ENCODE assay signal across 11 cellular contexts in genomic region chr17:49585422-49586027, GRCh38. TPM values are rescaled to one million over a fixed set of nuclear protein-coding genes. Genes with fewer than 3 reads are reported as not detected.
DNase-seq lines count a peak whose midpoint lies in the region; ATAC-seq and TF ChIP-seq lines count a peak whose summit lies in the region.
"Had no signal": no experiment of that assay in that cellular context is flagged by ENCODE, and none has a peak within 500 bp of the region (broad histone marks: within the 10 kb centered on the region; RNA-seq: fewer than 3 reads in every experiment).

No MANE protein-coding gene starts in this region.

- no peaks in the 10 kb centered on the region for H3K27me3 Mint-ChIP-seq in nephron progenitor cell (ENCODE audit: low read depth, poor library complexity)

- H3K9me3 Mint-ChIP-seq in nephron progenitor cell: no peaks in the 10 kb centered on the region

- peaks cover 17% of the 10 kb centered on the region for H3K9me1 ChIP-seq in IMR-90 (ENCODE audit: insufficient read depth, low read length)

- POLR2A ChIA-PET in IMR-90 (lab: Charles Lee; ENCODE audit: unreplicated experiment): no interaction called here

- TF ChIP-seq RAD21 in IMR-90 (IDR thresholded peaks at IDR 0.05; ENCODE audit: low read length): no peak

- H3K4ac ChIP-seq in IMR-90 (ENCODE audit: low read depth, low read length): no peak overlapping the region

- H3K4me1 Mint-ChIP-seq in nephron progenitor cell: peaks cover 7% of the 10 kb centered on the region

- H4K91ac ChIP-seq in IMR-90 (ENCODE audit: insufficient read depth, low read depth, low read length): no peak overlapping the region

- H2AFZ ChIP-seq in IMR-90 (replicated peaks; ENCODE audit: low read length, poor library complexity): no peak overlapping the region

- CTCF ChIA-PET in IMR-90 (lab: Yijun Ruan, JAX): no interaction called here

- BruUV-seq in IMR-90 (replicated peaks; lab: Mats Ljungman, UMichigan): no TSS peak

- intact Hi-C loops in IMR-90 (cut with micrococcal nuclease): no loop called here

- H3K14ac ChIP-seq in IMR-90 (replicated peaks; ENCODE audit: low read depth, low read length): no peak overlapping the region

- H3K23ac ChIP-seq in IMR-90 (ENCODE audit: low read depth, low read length): no peak overlapping the region

- no peak overlapping the region for H2BK15ac ChIP-seq in IMR-90 (ENCODE audit: low read depth, low read length)

- H2BK20ac ChIP-seq in IMR-90 (ENCODE audit: low read depth, low read length): no peak overlapping the region

- ATAC-seq in IMR-90 (ENCODE audit: low read depth) (peak; percentile 24; the same call in 1 of the 2 replicates), HG02840 (IDR thresholded peaks at IDR 0.05; ENCODE audit: low FRiP score, unreplicated experiment) (no peak), HG02678 (IDR thresholded peaks at IDR 0.05; ENCODE audit: unreplicated experiment) (no peak)

- no peak overlapping the region for H3K4me3 Mint-ChIP-seq in nephron progenitor cell

- no peak overlapping the region for H3K27ac ChIP-seq in IMR-90 (ENCODE audit: insufficient read depth, low read length)
- H3K27ac ChIP-seq: colonic mucosa, skin epidermis had no signal

- TF ChIP-seq POLR2A in IMR-90 (IDR thresholded peaks at IDR 0.05; ENCODE audit: low read depth, low read length): no peak

- H4K5ac ChIP-seq in IMR-90 (ENCODE audit: low read depth, low read length): no peak overlapping the region

- TF ChIP-seq CTCF in IMR-90 (conservative IDR thresholded peaks at IDR 0.05; ENCODE audit: low read depth, low read length): peak; percentile 13; the same call in 1 of the 2 replicates
- peak; percentile 34 for TF ChIP-seq CTCF in cardiac fibroblast (IDR thresholded peaks at IDR 0.05; ENCODE audit: low read depth, low read length)
- TF ChIP-seq CTCF in nephron progenitor cell (IDR thresholded peaks at IDR 0.05): peak; percentile 32

- H3K36me3 Mint-ChIP-seq in nephron progenitor cell (ENCODE audit: low read depth): no peaks in the 10 kb centered on the region

- in situ Hi-C loops in IMR-90 (cut with MboI; ENCODE audit: low sequenced_read_pairs): no loop called here

- H2AK9ac ChIP-seq in IMR-90 (replicated peaks; ENCODE audit: low read depth, low read length, poor library complexity): no peak overlapping the region

- dilution Hi-C loops in IMR-90 (cut with HindIII; ENCODE audit: low sequenced_read_pairs, unreplicated experiment): no loop called here

- H3K27me3 ChIP-seq in IMR-90 (ENCODE audit: control insufficient read depth, insufficient read depth, low read length): no peaks in the 10 kb centered on the region
- H3K27me3 ChIP-seq: colonic mucosa had no signal

- H3K9me3 ChIP-seq in IMR-90 (ENCODE audit: control insufficient read depth, insufficient read depth, low read length): no peaks in the 10 kb centered on the region
- H3K9me3 ChIP-seq: colonic mucosa had no signal

- no peak overlapping the region for H2BK120ac ChIP-seq in IMR-90 (ENCODE audit: low read depth, low read length)

- H3K18ac ChIP-seq in IMR-90 (ENCODE audit: low read depth, low read length): no peak overlapping the region

- no peak overlapping the region for H2AK5ac ChIP-seq in IMR-90 (ENCODE audit: low read depth, low read length)

- 0% methylated on average over 1 of the region's 3 CpGs; no CpG with 5 or more reads in 1 of the 2 experiments for WGBS in IMR-90 (ENCODE audit: extremely low coverage in 2 of 2, insufficient read length in 1 of 2), 2 experiments

- no peak overlapping the region for H3K9ac ChIP-seq in IMR-90 (ENCODE audit: low read depth, low read length)

- H3K4me3 ChIP-seq in IMR-90 (ENCODE audit: insufficient read depth, low read depth, low read length) (no peak overlapping the region), cardiac fibroblast (replicated peaks in 1 of 2; ENCODE audit: low read depth in 2 of 2, low read length in 2 of 2) (no peak overlapping the region)
- H3K4me3 ChIP-seq: colonic mucosa, skin epidermis had no signal

- H3K4me1 ChIP-seq in IMR-90 (ENCODE audit: control insufficient read depth, insufficient read depth, low read length): peaks cover 12% of the 10 kb centered on the region
- H3K4me1 ChIP-seq: colonic mucosa had no signal

- no peak overlapping the region for H4K8ac ChIP-seq in IMR-90 (ENCODE audit: low read depth in 2 of 2, low read length in 2 of 2)

- H3K56ac ChIP-seq in IMR-90 (ENCODE audit: extremely low read depth, insufficient read depth, low read length): no peak overlapping the region

- H3K79me1 ChIP-seq in IMR-90 (ENCODE audit: low read depth in 1 of 2, low read length in 2 of 2): no peaks in the 10 kb centered on the region

- DNase-seq in ELR (ENCODE audit: low read depth): peak; percentile 62
- DNase-seq in IMR-90: no peak
- DNase-seq in cardiac fibroblast (ENCODE audit: low read depth in 2 of 2): peak; percentile 19 to 20
- DNase-seq in nephron progenitor cell: no peak
- no peak for DNase-seq in NCI-H187 treated with DMSO at 0.1 percent for 48 hours (lab: John Stamatoyannopoulos, UW)
- no peak for DNase-seq in NCI-H146 treated with DMSO at 0.1 percent for 48 hours (lab: John Stamatoyannopoulos, UW; ENCODE audit: unreplicated experiment)
- DNase-seq: colonic mucosa, NCI-H1105 had no signal

- H4K20me1 ChIP-seq in IMR-90 (ENCODE audit: insufficient read depth, low read length): peaks cover 5% of the 10 kb centered on the region

- no peaks in the 10 kb centered on the region for H3K36me3 ChIP-seq in IMR-90 (ENCODE audit: control insufficient read depth, insufficient read depth, low read length)
- H3K36me3 ChIP-seq: colonic mucosa had no signal

- no peak overlapping the region for H3K4me2 ChIP-seq in IMR-90 (ENCODE audit: low read depth, low read length)

- H2BK5ac ChIP-seq in IMR-90 (ENCODE audit: low read depth, low read length, poor library complexity, severe bottlenecking): no peak overlapping the region

- H3K27ac Mint-ChIP-seq in nephron progenitor cell: no peak overlapping the region

TF ChIP-seq in IMR-90, 13 proteins besides CTCF, POLR2A, EP300 and RAD21:
- TF ChIP-seq MAFK (IDR thresholded peaks at IDR 0.05; ENCODE audit: low read depth, low read length) (no peak), MXI1 (IDR thresholded peaks at IDR 0.05; ENCODE audit: borderline replicate concordance, low read depth, low read length) (no peak), CHD1 (IDR thresholded peaks at IDR 0.05; ENCODE audit: low read depth, low read length) (no peak), SMC3 (IDR thresholded peaks at IDR 0.05; ENCODE audit: low read depth, low read length) (no peak), CEBPB (IDR thresholded peaks at IDR 0.05; ENCODE audit: low read depth, low read length) (no peak), NFE2L2 (IDR thresholded peaks at IDR 0.05; ENCODE audit: low read depth, low read length) (no peak), RCOR1 (IDR thresholded peaks at IDR 0.05; ENCODE audit: insufficient replicate concordance, low read length) (no peak), RFX5 (IDR thresholded peaks at IDR 0.05; ENCODE audit: low read depth, low read length) (no peak), ELK1 (IDR thresholded peaks at IDR 0.05; ENCODE audit: borderline replicate concordance, low read depth, low read length) (no peak), USF2 (IDR thresholded peaks at IDR 0.05; ENCODE audit: low read depth, low read length) (no peak)

RNA-seq across cellular contexts. Expression of gene NXPH3, which starts 9.9 kb away (rescaled TPM):
- 0.18 and 0.28 TPM in 2 replicates for total RNA-seq in IMR-90 (2012; rRNA removed)
- polyA plus RNA-seq in IMR-90 (2012; rRNA removed): 0.20 and 0.31 TPM in 2 replicates
- polyA plus RNA-seq in IMR-90 (2012; cell fraction: cytosol; rRNA removed): 0.22 and 0.25 TPM in 2 replicates
- polyA plus RNA-seq in IMR-90 (2012; cell fraction: nucleus; rRNA removed; ENCODE audit: low replicate concordance): 0.03 and 0.14 TPM in 2 replicates

Comparison
In these comparisons a context has a peak if more than half of its experiments do, and no peak if none do; other contexts are left out.
1. DNase-seq: peak in ELR (single experiment) and cardiac fibroblast (2 of 2); none in IMR-90 (single experiment), nephron progenitor cell (single experiment), NCI-H187 treated with DMSO at 0.1 percent for 48 hours (single experiment) and NCI-H146 treated with DMSO at 0.1 percent for 48 hours (single experiment).
2. Peak in every context shown above with its lines, with median percentiles within 50 percentile points of each other: CTCF ChIP-seq.